Comparison of ENCODE assay signal across 8 cellular contexts in the genomic region with DNA sequence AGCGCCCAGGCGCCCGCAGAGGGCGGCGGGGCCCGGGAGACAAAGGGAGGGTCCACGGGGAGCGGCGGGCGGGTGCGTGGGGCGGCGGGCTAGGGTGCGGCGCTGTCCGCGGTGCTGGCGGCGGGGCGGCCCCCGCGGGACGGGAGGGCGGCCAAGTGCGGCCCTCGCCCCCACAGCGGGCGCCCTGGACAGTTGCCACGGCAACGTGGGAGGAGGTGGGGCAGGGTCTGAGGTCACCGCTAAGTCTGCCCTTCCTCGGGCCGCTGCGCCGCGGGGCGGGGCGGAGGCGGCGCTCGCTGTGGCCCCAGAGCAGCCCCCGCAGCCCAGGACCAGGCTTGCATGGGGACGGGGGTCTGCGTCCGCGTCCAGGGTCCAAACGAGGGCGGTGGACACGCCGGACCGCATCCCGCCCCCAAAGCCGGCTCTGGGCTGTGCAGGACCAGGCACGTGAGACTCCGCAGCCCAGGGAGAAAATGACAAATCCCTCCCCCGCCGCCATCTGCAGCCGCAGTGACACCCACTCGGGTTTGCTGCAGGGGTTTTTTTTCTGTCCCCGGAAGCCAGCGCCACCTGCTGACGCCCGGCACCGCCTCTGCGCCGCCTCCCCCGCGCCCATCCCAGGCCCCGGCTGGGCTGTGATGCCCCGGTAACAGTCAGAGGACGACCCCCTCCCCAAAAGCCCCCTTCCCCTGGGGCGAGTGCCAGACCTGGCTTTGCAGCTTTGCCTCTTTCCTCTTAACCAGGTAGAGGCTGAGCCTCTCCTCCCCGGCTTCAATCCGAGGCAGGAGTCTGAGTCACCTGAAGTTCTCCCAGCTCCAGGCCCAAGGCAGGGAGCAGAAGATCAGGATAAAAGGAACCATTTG. TPM values are rescaled to one million over a fixed set of nuclear protein-coding genes. Genes with fewer than 3 reads are reported as not detected.
A peak's percentile ranks its signal among the peaks of the same experiment; 100 is the strongest.
DNase-seq lines count a peak whose midpoint lies in the region; ATAC-seq and TF ChIP-seq lines count a peak whose summit lies in the region.

No MANE protein-coding gene starts in this region.

- peak overlapping the region; percentile 82 for H3K14ac ChIP-seq in neuronal stem cell (ENCODE audit: low read length)

- peaks cover 12% of the 10 kb centered on the region for H3K79me1 ChIP-seq in neuronal stem cell (ENCODE audit: low read depth, low read length)

- H3K4ac ChIP-seq in neuronal stem cell (ENCODE audit: low read length) = no peak overlapping the region

- H3K9ac ChIP-seq in BLaER1 = no peak overlapping the region
- no peak overlapping the region for H3K9ac ChIP-seq in GM23248
- H3K9ac ChIP-seq in neuronal stem cell (ENCODE audit: low read depth, low read length, poor library complexity) = peak overlapping the region; percentile 70

- DNase-seq in GM23248 (peak; percentile 41), NCI-H69 (lab: John Stamatoyannopoulos, UW) (peak; percentile 63), erythroblast (lab: John Stamatoyannopoulos, UW) (peak; percentile 28 to 43), neuronal stem cell (ENCODE audit: low spot score) (peak; percentile 51), tibial artery (no peak)
- peak; percentile 79 for DNase-seq in activated CD8-positive, alpha-beta memory T cell treated with anti-CD3 and anti-CD28 coated beads, Interleukin-2, amount 50 U/mL, for 48 hours

- H3K27ac ChIP-seq in BLaER1 = no peak overlapping the region
- no peak overlapping the region for H3K27ac ChIP-seq in GM23248
- H3K27ac ChIP-seq in neuronal stem cell (replicated peaks; ENCODE audit: low read length) = no peak overlapping the region
- no peak overlapping the region for H3K27ac ChIP-seq in tibial artery

- H2AK5ac ChIP-seq in neuronal stem cell (ENCODE audit: low read depth, low read length) = no peak overlapping the region

- H3K4me3 ChIP-seq in BLaER1 (peak overlapping the region; percentile 63), GM23248 (no peak overlapping the region), neuronal stem cell (ENCODE audit: low read length in 2 of 2) (peak overlapping the region; percentile 70 to 79), tibial artery (no peak overlapping the region)

- H3K4me2 ChIP-seq in BLaER1 (peak overlapping the region; percentile 97), GM23248 (ENCODE audit: unreplicated experiment) (no peak overlapping the region), neuronal stem cell (ENCODE audit: insufficient read depth, low read length, poor library complexity, severe bottlenecking) (peak overlapping the region; percentile 94)

- H3K18ac ChIP-seq in neuronal stem cell (ENCODE audit: low read length) = peak overlapping the region; percentile 85

- in situ Hi-C loops in GM23248 (cut with MboI) = no loop called here

- H2BK120ac ChIP-seq in neuronal stem cell (ENCODE audit: low read depth, low read length) = peak overlapping the region; percentile 14

- TF ChIP-seq POLR2A in erythroblast (IDR thresholded peaks at IDR 0.05; ENCODE audit: low read length) = no peak

- H2AFZ ChIP-seq in GM23248 (no peak overlapping the region), neuronal stem cell (ENCODE audit: low read length) (peak overlapping the region; percentile 89)

- H2BK5ac ChIP-seq in neuronal stem cell (ENCODE audit: low read length) = no peak overlapping the region

- H2BK15ac ChIP-seq in neuronal stem cell (ENCODE audit: low read length) = peak overlapping the region; percentile 37

- H4K8ac ChIP-seq in neuronal stem cell (ENCODE audit: low read depth, low read length) = no peak overlapping the region

- H3K4me1 ChIP-seq in BLaER1 = peaks cover 80% of the 10 kb centered on the region
- no peaks in the 10 kb centered on the region for H3K4me1 ChIP-seq in GM23248 (ENCODE audit: insufficient read depth)
- peaks cover 33 to 42% of the 10 kb centered on the region in 2 donors for H3K4me1 ChIP-seq in neuronal stem cell (ENCODE audit: control insufficient read depth in 2 of 2, insufficient read depth in 1 of 2, low read depth in 1 of 2, low read length in 2 of 2)
- peaks cover 0 to 46% (median 34%) of the 10 kb centered on the region in 4 donors for H3K4me1 ChIP-seq in tibial artery

- peak; percentile 15 to 37 for TF ChIP-seq CTCF in tibial artery (IDR thresholded peaks at IDR 0.05)

- no peaks in the 10 kb centered on the region for H3K9me2 ChIP-seq in GM23248 (ENCODE audit: insufficient read depth)

- H3F3A ChIP-seq in GM23248 (ENCODE audit: insufficient read depth) = no peaks in the 10 kb centered on the region

- WGBS in GM23248 (ENCODE audit: low coverage in 1 of 2, low lambda C conversion rate in 2 of 2, missing lambda C conversion rate in 2 of 2), 2 experiments = 3 to 5% methylated on average over 23 to 57 of the region's 74 CpGs
- no CpG with 5 or more reads among the region's 74 CpGs for WGBS in neuronal stem cell (ENCODE audit: extremely low coverage in 2 of 2, insufficient read length in 2 of 2, insufficient replicate concordance in 1 of 2), 2 donors

- no peaks in the 10 kb centered on the region for H3K79me2 ChIP-seq in GM23248 (ENCODE audit: insufficient read depth)

- no peaks in the 10 kb centered on the region for H3K9me3 ChIP-seq in BLaER1
- no peaks in the 10 kb centered on the region for H3K9me3 ChIP-seq in GM23248 (ENCODE audit: low read depth)
- H3K9me3 ChIP-seq in neuronal stem cell (replicated peaks in 1 of 2; ENCODE audit: control insufficient read depth in 2 of 2, insufficient read depth in 1 of 2, low read depth in 1 of 2, low read length in 2 of 2) = no peaks in the 10 kb centered on the region
- H3K9me3 ChIP-seq in tibial artery = no peaks in the 10 kb centered on the region

- peak overlapping the region; percentile 43 for H3K23ac ChIP-seq in neuronal stem cell (ENCODE audit: low read depth, low read length, poor library complexity)

- H3K27me3 ChIP-seq in BLaER1 (peaks cover 58% of the 10 kb centered on the region), GM23248 (replicated peaks; ENCODE audit: insufficient read depth) (peaks cover 48% of the 10 kb centered on the region), neuronal stem cell (ENCODE audit: control insufficient read depth in 3 of 3, insufficient read depth in 3 of 3, low read depth in 1 of 3, low read length in 3 of 3) (peaks cover 0 to 34% (median 17%) of the 10 kb centered on the region in 3 experiments), tibial artery (peaks cover 10 to 100% of the 10 kb centered on the region in 2 donors)

- H4K20me1 ChIP-seq in BLaER1 (peaks cover 50% of the 10 kb centered on the region), GM23248 (ENCODE audit: insufficient read depth) (no peaks in the 10 kb centered on the region)

- peak overlapping the region; percentile 94 for H2BK12ac ChIP-seq in neuronal stem cell (ENCODE audit: low read length)

- H4K91ac ChIP-seq in neuronal stem cell (ENCODE audit: low read depth, low read length, poor library complexity) = no peak overlapping the region

- H3K36me3 ChIP-seq in BLaER1 (no peaks in the 10 kb centered on the region), GM23248 (ENCODE audit: low read depth) (no peaks in the 10 kb centered on the region), neuronal stem cell (replicated peaks in 1 of 2; ENCODE audit: control insufficient read depth in 2 of 2, insufficient read depth in 2 of 2, low read length in 2 of 2) (peaks cover 0 to 24% of the 10 kb centered on the region in 2 donors), tibial artery (no peaks in the 10 kb centered on the region)

- ATAC-seq in HG02973 (IDR thresholded peaks at IDR 0.05; ENCODE audit: unreplicated experiment) = no peak

- intact Hi-C loops in tibial artery (cut with DNase I; ENCODE audit: low total_unique reads) = no loop called here

RNA-seq across cellular contexts. Expression of a gene that starts 36.8 kb away (rescaled TPM):
- 20.4 and 22.5 TPM in 2 replicates for total RNA-seq in GM23248 (2014; rRNA removed; shearing (Covaris generic))
- 16.7 and 26.0 TPM in 2 replicates for polyA plus RNA-seq in GM23248 (2016; fragmentation: Nextera tagmentation; extraction: Ambion mirVana)
- polyA plus RNA-seq in neuronal stem cell (2013, experiment 1 of 2) = 33.5 TPM
- 33.7 TPM for polyA plus RNA-seq in neuronal stem cell (2013, experiment 2 of 2)

RNA-seq across cellular contexts. Expression of a gene that starts 56.6 kb away (rescaled TPM):
- total RNA-seq in GM23248 (2014; rRNA removed; shearing (Covaris generic)) = not detected in 2 replicates
- not detected in 2 replicates for polyA plus RNA-seq in GM23248 (2016; fragmentation: Nextera tagmentation; extraction: Ambion mirVana)
- 0.03 TPM for polyA plus RNA-seq in neuronal stem cell (2013, experiment 1 of 2)
- polyA plus RNA-seq in neuronal stem cell (2013, experiment 2 of 2) = 0.06 TPM

Comparison
In these comparisons a context has a peak if more than half of its experiments do, and no peak if none do; other contexts are left out.
1. H3K4me3 ChIP-seq: peak in BLaER1 (single experiment) and neuronal stem cell (2 of 2); none in GM23248 (single experiment) and tibial artery (0 of 2).
2. DNase-seq: peak in GM23248 (single experiment), NCI-H69 (single experiment), activated CD8-positive, alpha-beta memory T cell treated with anti-CD3 and anti-CD28 coated beads, Interleukin-2, amount 50 U/mL, for 48 hours (single experiment), erythroblast (2 of 2) and neuronal stem cell (single experiment); none in tibial artery (0 of 2).